In genomic region chr1:2381741-2382620, GRCh38 we compare ENCODE assay signal across 8 cellular contexts. TPM values are rescaled to one million over a fixed set of nuclear protein-coding genes. Genes with fewer than 3 reads are reported as not detected.
DNase-seq lines count a peak whose midpoint lies in the region; ATAC-seq and TF ChIP-seq lines count a peak whose summit lies in the region.

No MANE protein-coding gene starts in this region.

- H3K27ac ChIP-seq in DND-41 (ENCODE audit: low read length) (no peak overlapping the region), heart left ventricle (peak overlapping the region in 1 of 12 donors; percentile 40)

- H3K79me2 ChIP-seq in DND-41 (ENCODE audit: insufficient read depth, low read length) = no peaks in the 10 kb centered on the region

- no peaks in the 10 kb centered on the region for H3K36me3 Mint-ChIP-seq in activated naive CD8-positive, alpha-beta T cell treated with anti-CD3 and anti-CD28 coated beads, Interleukin-2, amount 10 ng/mL, durations not matched to agents 7 days and 5 days

- H3K4me1 ChIP-seq in DND-41 (ENCODE audit: insufficient read depth, low read length) = no peaks in the 10 kb centered on the region; the same call in 1 of the 2 replicates
- peaks cover 0 to 15% (median 8%) of the 10 kb centered on the region in 12 donors for H3K4me1 ChIP-seq in heart left ventricle

- H3K9ac ChIP-seq in DND-41 (ENCODE audit: low read depth, low read length) = no peak overlapping the region

- H3K9me3 ChIP-seq in DND-41 (ENCODE audit: insufficient read depth, low read length, severe bottlenecking) (no peaks in the 10 kb centered on the region), heart left ventricle (no peaks in the 10 kb centered on the region)

- H3K4me2 ChIP-seq in DND-41 (ENCODE audit: insufficient read depth, low read length) = no peak overlapping the region

- H3K4me3 ChIP-seq in DND-41 (ENCODE audit: low read depth in 1 of 2, low read length in 2 of 2) (no peak overlapping the region), heart left ventricle (no peak overlapping the region)

- no peaks in the 10 kb centered on the region for H3K27me3 Mint-ChIP-seq in activated naive CD8-positive, alpha-beta T cell treated with anti-CD3 and anti-CD28 coated beads, Interleukin-2, amount 10 ng/mL, durations not matched to agents 7 days and 5 days

- H2AFZ ChIP-seq in DND-41 (ENCODE audit: low read depth, low read length) = no peak overlapping the region

- DNase-seq in DND-41 (peak; percentile 73), SW480 (ENCODE audit: low spot score) (peak; percentile 62), heart left ventricle (peak; percentile 85 to 93 (median 88)), renal cortical epithelial cell (ENCODE audit: low read depth) (peak; percentile 31), NCI-H2107 treated with DMSO at 0.1 percent for 48 hours (lab: John Stamatoyannopoulos, UW; ENCODE audit: unreplicated experiment) (no peak)
- DNase-seq in activated naive CD8-positive, alpha-beta T cell treated with anti-CD3 and anti-CD28 coated beads, Interleukin-2, amount 10 ng/mL, durations not matched to agents 7 days and 5 days = peak; percentile 88

- TF ChIP-seq POLR2A in heart left ventricle (IDR thresholded peaks at IDR 0.05) = no peak

- no peak overlapping the region for H3K27ac Mint-ChIP-seq in activated naive CD8-positive, alpha-beta T cell treated with anti-CD3 and anti-CD28 coated beads, Interleukin-2, amount 10 ng/mL, durations not matched to agents 7 days and 5 days

- H3K36me3 ChIP-seq in DND-41 (ENCODE audit: insufficient read depth, low read length) = peaks cover 3% of the 10 kb centered on the region; the same call in 1 of the 2 replicates
- H3K36me3 ChIP-seq in heart left ventricle = peaks cover 0 to under 1% (median 0%) of the 10 kb centered on the region in 9 donors

- peak; percentile 91 for ATAC-seq in DND-41 (ENCODE audit: insufficient read depth, low read depth)
- ATAC-seq in HG03108 (IDR thresholded peaks at IDR 0.05; ENCODE audit: unreplicated experiment) = peak; percentile 58
- peak; percentile 94 for ATAC-seq in activated naive CD8-positive, alpha-beta T cell treated with anti-CD3 and anti-CD28 coated beads, Interleukin-2, amount 10 ng/mL, durations not matched to agents 7 days and 5 days (ENCODE audit: low read depth)
- peak; percentile 92 to 97 (median 95) for ATAC-seq in heart left ventricle
- ATAC-seq in GM21576 (IDR thresholded peaks at IDR 0.05; ENCODE audit: unreplicated experiment) = no peak

- POLR2A ChIA-PET in activated naive CD8-positive, alpha-beta T cell treated with anti-CD3 and anti-CD28 coated beads, Interleukin-2, amount 10 ng/mL, durations not matched to agents 7 days and 5 days (lab: Charles Lee) = interaction anchor here (0.6 to 4.9 kb wide), 8 partner anchors 10 to 187 kb away, joined by 3 to 63 read pairs (median 4); partner anchors contain the start of genes FAAP20, MORN1 and RER1

- H3K27me3 ChIP-seq in DND-41 (ENCODE audit: insufficient read depth, low read length, poor library complexity) = no peaks in the 10 kb centered on the region
- no peaks in the 10 kb centered on the region for H3K27me3 ChIP-seq in heart left ventricle

- intact Hi-C loops in heart left ventricle (cut with DNase I) = loop anchor here (1.0 to 5.0 kb wide), 6 partner anchors 60 to 250 kb away; partner anchors contain the start of gene FAAP20 (in 1 of the 10)

- no peak overlapping the region for H3K4me3 Mint-ChIP-seq in activated naive CD8-positive, alpha-beta T cell treated with anti-CD3 and anti-CD28 coated beads, Interleukin-2, amount 10 ng/mL, durations not matched to agents 7 days and 5 days

- peaks cover 15% of the 10 kb centered on the region for H4K20me1 ChIP-seq in DND-41 (ENCODE audit: insufficient read depth, low read length)

- peak; percentile 89 for TF ChIP-seq CTCF in DND-41 (IDR thresholded peaks at IDR 0.05; ENCODE audit: borderline replicate concordance, extremely low read depth, low read length, poor library complexity, severe bottlenecking)
- peak; percentile 90 to 96 (median 94) for TF ChIP-seq CTCF in heart left ventricle (IDR thresholded peaks at IDR 0.05)

- H3K9me3 Mint-ChIP-seq in activated naive CD8-positive, alpha-beta T cell treated with anti-CD3 and anti-CD28 coated beads, Interleukin-2, amount 10 ng/mL, durations not matched to agents 7 days and 5 days = no peaks in the 10 kb centered on the region

- H3K4me1 Mint-ChIP-seq in activated naive CD8-positive, alpha-beta T cell treated with anti-CD3 and anti-CD28 coated beads, Interleukin-2, amount 10 ng/mL, durations not matched to agents 7 days and 5 days = no peaks in the 10 kb centered on the region

- WGBS in heart left ventricle, 4 donors = 19 to 52% (median 48%) methylated on average over 3 to 28 of the region's 28 CpGs

RNA-seq across cellular contexts. Expression of gene MORN1, which starts 9.4 kb away (rescaled TPM):
- total RNA-seq in activated naive CD8-positive, alpha-beta T cell treated with anti-CD3 and anti-CD28 coated beads, Interleukin-2, amount 10 ng/mL, durations not matched to agents 7 days and 5 days = 10 to 100 TPM; 10.5 to 11.6 TPM
- total RNA-seq in heart left ventricle (1 to 10 TPM; 2.4 to 8.2 (median 3.8) TPM), renal cortical epithelial cell (9.4 and 24.8 TPM in 2 replicates)
- 1 to 10 TPM; 2.2 to 4.0 TPM for polyA plus RNA-seq in heart left ventricle

RNA-seq across cellular contexts. Expression of gene RER1, which starts 9.7 kb away (rescaled TPM):
- 100 to 1,000 TPM; 140 to 147 TPM for total RNA-seq in activated naive CD8-positive, alpha-beta T cell treated with anti-CD3 and anti-CD28 coated beads, Interleukin-2, amount 10 ng/mL, durations not matched to agents 7 days and 5 days
- 100 to 1,000 TPM in 3 of 9 donors, 10 to 100 TPM in 6; 47.1 to 124 (median 78.3) TPM for total RNA-seq in heart left ventricle
- polyA plus RNA-seq in heart left ventricle = 10 to 100 TPM; 43.3 to 92.4 TPM
- total RNA-seq in renal cortical epithelial cell = 81.8 and 82.7 TPM in 2 replicates

RNA-seq across cellular contexts. Expression of gene PEX10, which starts 30.4 kb away (rescaled TPM):
- total RNA-seq in activated naive CD8-positive, alpha-beta T cell treated with anti-CD3 and anti-CD28 coated beads, Interleukin-2, amount 10 ng/mL, durations not matched to agents 7 days and 5 days = 1 to 10 TPM; 9.6 to 9.9 TPM
- total RNA-seq in heart left ventricle (10 to 100 TPM; 17.2 to 26.5 (median 18.9) TPM), renal cortical epithelial cell (37.7 and 38.0 TPM in 2 replicates)
- polyA plus RNA-seq in heart left ventricle = 10 to 100 TPM; 14.7 to 18.6 TPM
